Comparison of ENCODE assay signal across 12 cellular contexts in the genomic region with DNA sequence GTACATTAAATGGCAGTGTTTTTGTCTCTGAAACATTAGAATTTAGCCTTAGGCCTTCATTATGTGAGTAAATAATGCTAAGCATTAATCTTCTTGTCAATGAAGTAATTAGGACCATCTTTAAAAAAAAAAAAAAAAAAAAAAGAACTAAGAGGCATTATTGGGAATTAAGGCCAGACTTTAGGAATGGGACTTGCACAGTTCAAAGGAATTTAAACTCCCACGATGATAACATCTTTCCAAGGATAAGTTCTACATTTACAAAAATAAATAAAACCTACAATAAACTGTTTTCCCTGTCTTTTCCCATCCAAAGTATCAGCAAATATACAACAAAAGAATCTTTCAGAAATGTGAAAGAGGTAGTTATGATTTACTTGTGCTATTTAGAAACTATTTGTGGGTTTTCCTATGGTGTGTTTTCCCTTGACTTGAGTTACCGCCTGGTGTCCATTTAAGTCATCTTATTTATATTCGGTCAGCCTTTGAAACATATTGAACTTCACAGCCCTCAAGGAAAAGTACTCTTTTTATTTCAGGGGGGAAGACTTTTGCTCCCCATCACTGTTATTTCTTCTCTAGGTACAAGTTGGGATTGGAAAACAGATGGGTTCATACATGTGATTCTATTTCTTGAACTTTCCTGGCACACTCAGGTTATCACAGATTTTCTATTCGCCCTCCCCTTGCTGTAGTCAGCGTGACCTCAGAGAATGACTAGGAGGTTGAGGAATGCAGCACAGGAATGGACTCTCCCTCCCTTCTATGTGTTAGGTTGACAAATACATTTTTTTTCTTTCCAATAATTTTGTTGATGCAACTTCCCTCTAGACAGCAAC. TPM values are rescaled to one million over a fixed set of nuclear protein-coding genes. Genes with fewer than 3 reads are reported as not detected.
DNase-seq lines count a peak whose midpoint lies in the region; ATAC-seq and TF ChIP-seq lines count a peak whose summit lies in the region.
"Had no signal": no experiment of that assay in that cellular context is flagged by ENCODE, and none has a peak within 500 bp of the region (broad histone marks: within the 10 kb centered on the region; RNA-seq: fewer than 3 reads in every experiment).

No MANE protein-coding gene starts in this region.

- H2AFZ ChIP-seq in GM23338: no peak overlapping the region

- H3K9me3 ChIP-seq in mucosa of descending colon: no peaks in the 10 kb centered on the region
- H3K9me3 ChIP-seq: stomach had no signal

- TF ChIP-seq CTCF in fibroblast of villous mesenchyme (IDR thresholded peaks at IDR 0.05; ENCODE audit: insufficient read depth, low read depth, low read length): no peak
- no peak for TF ChIP-seq CTCF in GM23338 (conservative IDR thresholded peaks at IDR 0.05; ENCODE audit: low read depth in 2 of 2)
- TF ChIP-seq CTCF in mucosa of descending colon (IDR thresholded peaks at IDR 0.05): no peak

- H3K27ac ChIP-seq in GM23338 (ENCODE audit: low read depth): no peak overlapping the region
- H3K27ac ChIP-seq: stomach had no signal

- H3K4me1 ChIP-seq in GM23338 (ENCODE audit: insufficient read depth): no peaks in the 10 kb centered on the region
- no peaks in the 10 kb centered on the region for H3K4me1 ChIP-seq in mucosa of descending colon (ENCODE audit: low read depth)

- H3K4me3 ChIP-seq in fibroblast of villous mesenchyme (ENCODE audit: low read depth, low read length): no peak overlapping the region
- H3K4me3 ChIP-seq in skeletal muscle cell (ENCODE audit: low read depth, low read length): no peak overlapping the region
- no peak overlapping the region for H3K4me3 ChIP-seq in GM23338
- H3K4me3 ChIP-seq in mucosa of descending colon: no peak overlapping the region
- H3K4me3 ChIP-seq: stomach had no signal

- H3K9me3 Mint-ChIP-seq in immature natural killer cell (no peaks in the 10 kb centered on the region), GM23338 (no peaks in the 10 kb centered on the region)
- H3K9me3 Mint-ChIP-seq: activated CD4-positive, alpha-beta T cell treated with anti-CD3 and anti-CD28 coated beads, Interleukin-2, amount 10 ng/mL, durations not matched to agents 24 days and 14 days had no signal

- ATAC-seq in GM23338: no peak
- ATAC-seq in mucosa of descending colon: no peak

- no peak overlapping the region for H3K27ac Mint-ChIP-seq in immature natural killer cell
- H3K27ac Mint-ChIP-seq in GM23338: no peak overlapping the region
- H3K27ac Mint-ChIP-seq: activated CD4-positive, alpha-beta T cell treated with anti-CD3 and anti-CD28 coated beads, Interleukin-2, amount 10 ng/mL, durations not matched to agents 24 days and 14 days had no signal

- H3K4me1 Mint-ChIP-seq in immature natural killer cell (no peaks in the 10 kb centered on the region), GM23338 (no peaks in the 10 kb centered on the region)
- H3K4me1 Mint-ChIP-seq: activated CD4-positive, alpha-beta T cell treated with anti-CD3 and anti-CD28 coated beads, Interleukin-2, amount 10 ng/mL, durations not matched to agents 24 days and 14 days had no signal

- no peaks in the 10 kb centered on the region for H3K27me3 ChIP-seq in GM23338 (ENCODE audit: insufficient read depth)
- H3K27me3 ChIP-seq: stomach had no signal

- no peak overlapping the region for H3K4me3 Mint-ChIP-seq in immature natural killer cell
- H3K4me3 Mint-ChIP-seq in GM23338: no peak overlapping the region
- H3K4me3 Mint-ChIP-seq: activated CD4-positive, alpha-beta T cell treated with anti-CD3 and anti-CD28 coated beads, Interleukin-2, amount 10 ng/mL, durations not matched to agents 24 days and 14 days had no signal

- H3F3A ChIP-seq in GM23338 (replicated peaks; ENCODE audit: low read depth): no peaks in the 10 kb centered on the region

- H3K36me3 Mint-ChIP-seq in immature natural killer cell: no peaks in the 10 kb centered on the region
- H3K36me3 Mint-ChIP-seq in GM23338 (ENCODE audit: low read depth): no peaks in the 10 kb centered on the region

- intact Hi-C loops in mucosa of descending colon (cut with DNase I, micrococcal nuclease): no loop called here

- no peaks in the 10 kb centered on the region for H3K9me2 ChIP-seq in GM23338 (ENCODE audit: insufficient read depth)

- H3K79me2 ChIP-seq in GM23338 (replicated peaks; ENCODE audit: insufficient read depth): no peaks in the 10 kb centered on the region

- H3K27me3 Mint-ChIP-seq in immature natural killer cell (ENCODE audit: low read depth in 3 of 3) (peaks cover 0 to 5% (median 2%) of the 10 kb centered on the region in 3 donors), GM23338 (ENCODE audit: insufficient read depth, low read depth, poor library complexity) (peaks cover 3% of the 10 kb centered on the region)
- H3K27me3 Mint-ChIP-seq: activated CD4-positive, alpha-beta T cell treated with anti-CD3 and anti-CD28 coated beads, Interleukin-2, amount 10 ng/mL, durations not matched to agents 24 days and 14 days had no signal

- no peaks in the 10 kb centered on the region for H3K36me3 ChIP-seq in GM23338 (ENCODE audit: insufficient read depth)
- H3K36me3 ChIP-seq in mucosa of descending colon (ENCODE audit: low read depth): no peaks in the 10 kb centered on the region
- H3K36me3 ChIP-seq: stomach had no signal

- DNase-seq in HCEC 1CT (peak; percentile 84), SW480 (ENCODE audit: low spot score) (peak; percentile 38), fibroblast of villous mesenchyme (ENCODE audit: low read depth) (peak; percentile 82), skeletal muscle cell (ENCODE audit: low read depth) (peak; percentile 52), immature natural killer cell (no peak), hypothalamus (lab: John Stamatoyannopoulos, UW) (no peak), GM23338 (ENCODE audit: low spot score) (no peak), mucosa of descending colon (no peak)
- DNase-seq: activated CD4-positive, alpha-beta T cell treated with anti-CD3 and anti-CD28 coated beads, Interleukin-2, amount 10 ng/mL, durations not matched to agents 24 days and 14 days; aorta; NCI-H1105; stomach had no signal

- no peak overlapping the region for H3K4me2 ChIP-seq in GM23338

- H4K20me1 ChIP-seq in GM23338 (replicated peaks; ENCODE audit: insufficient read depth): no peaks in the 10 kb centered on the region

TF ChIP-seq in GM23338, 12 proteins besides CTCF, POLR2A, EP300 and RAD21 (continues in another document):
- TF ChIP-seq POLR2AphosphoS5 (IDR thresholded peaks at IDR 0.05; ENCODE audit: low read depth) (no peak), EZH2phosphoT487 (IDR thresholded peaks at IDR 0.05; ENCODE audit: unreplicated experiment) (no peak), NANOG (IDR thresholded peaks at IDR 0.05; ENCODE audit: borderline replicate concordance) (no peak), CREB1 (CRISPR knock-in tag; IDR thresholded peaks at IDR 0.05; ENCODE audit: low read depth) (no peak), ZNF114 (CRISPR knock-in tag; IDR thresholded peaks at IDR 0.05) (no peak), JUNB (IDR thresholded peaks at IDR 0.05; ENCODE audit: unreplicated experiment) (no peak), STAT1 (IDR thresholded peaks at IDR 0.05; ENCODE audit: unreplicated experiment) (no peak), EZH2 (IDR thresholded peaks at IDR 0.05; ENCODE audit: low read depth, unreplicated experiment) (no peak)
- TF ChIP-seq, protein P1, sequence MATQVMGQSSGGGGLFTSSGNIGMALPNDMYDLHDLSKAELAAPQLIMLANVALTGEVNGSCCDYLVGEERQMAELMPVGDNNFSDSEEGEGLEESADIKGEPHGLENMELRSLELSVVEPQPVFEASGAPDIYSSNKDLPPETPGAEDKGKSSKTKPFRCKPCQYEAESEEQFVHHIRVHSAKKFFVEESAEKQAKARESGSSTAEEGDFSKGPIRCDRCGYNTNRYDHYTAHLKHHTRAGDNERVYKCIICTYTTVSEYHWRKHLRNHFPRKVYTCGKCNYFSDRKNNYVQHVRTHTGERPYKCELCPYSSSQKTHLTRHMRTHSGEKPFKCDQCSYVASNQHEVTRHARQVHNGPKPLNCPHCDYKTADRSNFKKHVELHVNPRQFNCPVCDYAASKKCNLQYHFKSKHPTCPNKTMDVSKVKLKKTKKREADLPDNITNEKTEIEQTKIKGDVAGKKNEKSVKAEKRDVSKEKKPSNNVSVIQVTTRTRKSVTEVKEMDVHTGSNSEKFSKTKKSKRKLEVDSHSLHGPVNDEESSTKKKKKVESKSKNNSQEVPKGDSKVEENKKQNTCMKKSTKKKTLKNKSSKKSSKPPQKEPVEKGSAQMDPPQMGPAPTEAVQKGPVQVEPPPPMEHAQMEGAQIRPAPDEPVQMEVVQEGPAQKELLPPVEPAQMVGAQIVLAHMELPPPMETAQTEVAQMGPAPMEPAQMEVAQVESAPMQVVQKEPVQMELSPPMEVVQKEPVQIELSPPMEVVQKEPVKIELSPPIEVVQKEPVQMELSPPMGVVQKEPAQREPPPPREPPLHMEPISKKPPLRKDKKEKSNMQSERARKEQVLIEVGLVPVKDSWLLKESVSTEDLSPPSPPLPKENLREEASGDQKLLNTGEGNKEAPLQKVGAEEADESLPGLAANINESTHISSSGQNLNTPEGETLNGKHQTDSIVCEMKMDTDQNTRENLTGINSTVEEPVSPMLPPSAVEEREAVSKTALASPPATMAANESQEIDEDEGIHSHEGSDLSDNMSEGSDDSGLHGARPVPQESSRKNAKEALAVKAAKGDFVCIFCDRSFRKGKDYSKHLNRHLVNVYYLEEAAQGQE (IDR thresholded peaks at IDR 0.05; ENCODE audit: unreplicated experiment): no peak
- TF ChIP-seq, protein P2, sequence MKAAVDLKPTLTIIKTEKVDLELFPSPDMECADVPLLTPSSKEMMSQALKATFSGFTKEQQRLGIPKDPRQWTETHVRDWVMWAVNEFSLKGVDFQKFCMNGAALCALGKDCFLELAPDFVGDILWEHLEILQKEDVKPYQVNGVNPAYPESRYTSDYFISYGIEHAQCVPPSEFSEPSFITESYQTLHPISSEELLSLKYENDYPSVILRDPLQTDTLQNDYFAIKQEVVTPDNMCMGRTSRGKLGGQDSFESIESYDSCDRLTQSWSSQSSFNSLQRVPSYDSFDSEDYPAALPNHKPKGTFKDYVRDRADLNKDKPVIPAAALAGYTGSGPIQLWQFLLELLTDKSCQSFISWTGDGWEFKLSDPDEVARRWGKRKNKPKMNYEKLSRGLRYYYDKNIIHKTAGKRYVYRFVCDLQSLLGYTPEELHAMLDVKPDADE (IDR thresholded peaks at IDR 0.05): no peak

RNA-seq across cellular contexts. Expression of a gene that starts 13.6 kb away (rescaled TPM):
- under 0.01 TPM in 1 of 2 replicates, not detected in the other for total RNA-seq in fibroblast of villous mesenchyme
- polyA plus RNA-seq in immature natural killer cell: not detected
- total RNA-seq in GM23338 (2014; rRNA removed; shearing (Covaris generic)): 0.80 TPM in 1 of 2 replicates, not detected in the other
- not detected in 2 replicates for polyA plus RNA-seq in GM23338 (2016; fragmentation: Nextera tagmentation; extraction: Ambion mirVana)
- total RNA-seq in mucosa of descending colon: 1 to 10 TPM in 1 of 3 donors, under 1 TPM in 2; 0.47 to 1.9 (median 0.53) TPM
- total RNA-seq: activated CD4-positive, alpha-beta T cell treated with anti-CD3 and anti-CD28 coated beads, Interleukin-2, amount 10 ng/mL, durations not matched to agents 24 days and 14 days; aorta; stomach had no signal
- polyA plus RNA-seq: aorta, stomach had no signal

Comparison
In these comparisons a context has a peak if more than half of its experiments do, and no peak if none do; other contexts are left out.
1. DNase-seq: peak in HCEC 1CT (single experiment), SW480 (single experiment), fibroblast of villous mesenchyme (single experiment) and skeletal muscle cell (single experiment); none in immature natural killer cell (0 of 3), hypothalamus (0 of 51), GM23338 (single experiment) and mucosa of descending colon (0 of 3).